ENCODE assay signal across 22 cellular contexts in the genomic region with DNA sequence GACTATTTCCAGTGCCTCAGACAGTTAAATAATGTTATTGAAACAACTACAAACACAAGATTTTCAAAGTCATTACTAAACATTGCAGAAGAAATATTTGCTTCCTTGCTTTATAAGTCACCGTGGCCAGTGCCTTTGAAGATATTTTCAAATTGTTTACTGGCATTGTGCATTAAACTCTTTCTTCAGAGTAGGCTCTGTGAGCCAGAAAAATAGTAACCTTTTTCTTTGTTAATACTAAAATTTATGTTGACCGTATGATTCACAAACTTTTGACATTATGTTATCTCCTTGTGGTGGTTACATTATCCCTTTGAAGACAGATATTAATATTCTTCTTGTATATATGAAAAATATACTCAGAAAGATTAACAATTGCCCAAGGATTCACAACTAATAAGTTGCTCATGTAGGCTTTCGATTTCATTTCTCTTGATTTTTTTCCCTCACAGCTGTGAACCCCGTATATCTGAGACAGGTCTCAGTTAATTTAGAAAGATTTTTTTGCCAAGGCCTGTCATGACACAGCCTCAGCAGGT.
DNase-seq lines count a peak whose midpoint lies in the region; ATAC-seq and TF ChIP-seq lines count a peak whose summit lies in the region.
"Had no signal": no experiment of that assay in that cellular context is flagged by ENCODE, and none has a peak within 500 bp of the region (broad histone marks: within the 10 kb centered on the region; RNA-seq: fewer than 3 reads in every experiment).

No MANE protein-coding gene starts in this region.

- 0 out of 2 replicates have a peak overlapping the region, but pooled peaks have one; percentile 52 for H2BK120ac ChIP-seq in IMR-90 (ENCODE audit: low read depth, low read length)

- WGBS in IMR-90 (ENCODE audit: extremely low coverage in 2 of 2, insufficient read length in 1 of 2), 2 experiments: no CpG with 5 or more reads among the region's 4 CpGs
- 95 to 100% methylated on average over 1 to 4 of the region's 4 CpGs for WGBS in endodermal cell (ENCODE audit: insufficient coverage in 1 of 2, insufficient read length in 1 of 2), 2 experiments

- H3K4me3 ChIP-seq in IMR-90 (ENCODE audit: insufficient read depth, low read depth, low read length) (no peak overlapping the region), RWPE2 (ENCODE audit: severe bottlenecking) (no peak overlapping the region), endodermal cell (ENCODE audit: low read length) (no peak overlapping the region)
- H3K4me3 ChIP-seq: BLaER1 treated with 17β-estradiol and CSF1 and Interleukin-3, amounts not matched to agents 10 nM and 100 nM; left ventricle myocardium inferior; sigmoid colon; transverse colon had no signal

- peak; percentile 21 for DNase-seq in IMR-90
- no peak for DNase-seq in RWPE2 (ENCODE audit: low spot score)
- no peak for DNase-seq in endodermal cell
- DNase-seq in mesothelial cell of epicardium (ENCODE audit: low spot score in 2 of 2, unreplicated experiment in 2 of 2): no peak
- DNase-seq in A172 (ENCODE audit: low spot score): no peak
- no peak for DNase-seq in GM20000 (ENCODE audit: low spot score)
- DNase-seq: activated CD4-positive, alpha-beta memory T cell treated with anti-CD3 and anti-CD28 coated beads, Interleukin-2, amount 10 ng/mL, durations not matched to agents 7 days and 5 days; activated CD4-positive, alpha-beta T cell treated with anti-CD3 and anti-CD28 coated beads for 1 hour; activated naive CD4-positive, alpha-beta T cell treated with anti-CD3 and anti-CD28 coated beads, Interleukin-2, amount 10 ng/mL, durations not matched to agents 7 days and 5 days; amniotic stem cell; left ventricle myocardium inferior; naive thymus-derived CD8-positive, alpha-beta T cell; NCI-H1092; NCI-H1694 treated with DMSO at 0.1 percent for 48 hours; occipital lobe; sigmoid colon; stimulated activated CD4-positive, alpha-beta T cell treated with anti-CD3 and anti-CD28 coated beads, Interleukin-4, amount 100 ng/mL, for 1 hour; T-helper 2 cell; transverse colon had no signal

- peak overlapping the region; percentile 44; the same call in 1 of the 2 replicates for H3K18ac ChIP-seq in IMR-90 (ENCODE audit: low read depth, low read length)

- H3K4me1 Mint-ChIP-seq in endodermal cell (peaks cover 14% of the 10 kb centered on the region), mesothelial cell of epicardium (peaks cover 13% of the 10 kb centered on the region)
- no peaks in the 10 kb centered on the region for H3K4me1 Mint-ChIP-seq in stimulated activated memory B cell treated with anti-CD40 and anti-IgM and Interleukin-4, amounts not matched to agents 10 μg/mL and 1 μg/mL and 100 μg/mL, for 72 hours
- H3K4me1 Mint-ChIP-seq: activated naive CD4-positive, alpha-beta T cell treated with anti-CD3 and anti-CD28 coated beads, Interleukin-2, amount 10 ng/mL, durations not matched to agents 7 days and 5 days; naive thymus-derived CD8-positive, alpha-beta T cell had no signal

- H3K9ac ChIP-seq in IMR-90 (ENCODE audit: low read depth, low read length) (no peak overlapping the region), endodermal cell (ENCODE audit: extremely low read depth, low read length, poor library complexity, severe bottlenecking) (no peak overlapping the region)
- H3K9ac ChIP-seq: BLaER1 treated with 17β-estradiol and CSF1 and Interleukin-3, amounts not matched to agents 10 nM and 100 nM had no signal

- no peak for TF ChIP-seq POLR2A in IMR-90 (IDR thresholded peaks at IDR 0.05; ENCODE audit: low read depth, low read length)

- H3K27me3 ChIP-seq in IMR-90 (ENCODE audit: control insufficient read depth, insufficient read depth, low read length): no peaks in the 10 kb centered on the region
- H3K27me3 ChIP-seq in RWPE2 (ENCODE audit: insufficient read depth, poor library complexity, severe bottlenecking): no peaks in the 10 kb centered on the region
- H3K27me3 ChIP-seq in endodermal cell (ENCODE audit: control insufficient read depth, insufficient read depth, low read length, poor library complexity, severe bottlenecking): no peaks in the 10 kb centered on the region
- H3K27me3 ChIP-seq: BLaER1 treated with 17β-estradiol and CSF1 and Interleukin-3, amounts not matched to agents 10 nM and 100 nM; sigmoid colon; transverse colon had no signal

- H3K56ac ChIP-seq in IMR-90 (ENCODE audit: extremely low read depth, insufficient read depth, low read length): no peak overlapping the region

- TF ChIP-seq CTCF in IMR-90 (conservative IDR thresholded peaks at IDR 0.05; ENCODE audit: low read depth, low read length): no peak
- no peak for TF ChIP-seq CTCF in RWPE2 (IDR thresholded peaks at IDR 0.05; ENCODE audit: poor library complexity, severe bottlenecking)
- no peak for TF ChIP-seq CTCF in endodermal cell (conservative IDR thresholded peaks at IDR 0.05)
- no peak for TF ChIP-seq CTCF in mesothelial cell of epicardium (IDR thresholded peaks at IDR 0.05; ENCODE audit: unreplicated experiment)
- TF ChIP-seq CTCF in GM20000 (IDR thresholded peaks at IDR 0.05; ENCODE audit: extremely low read depth, missing control alignments): no peak

- no peak overlapping the region for H4K91ac ChIP-seq in IMR-90 (ENCODE audit: insufficient read depth, low read depth, low read length)

- H3K9me3 ChIP-seq in IMR-90 (ENCODE audit: control insufficient read depth, insufficient read depth, low read length): no peaks in the 10 kb centered on the region
- H3K9me3 ChIP-seq in RWPE2 (ENCODE audit: severe bottlenecking): no peaks in the 10 kb centered on the region
- peaks cover 37% of the 10 kb centered on the region for H3K9me3 ChIP-seq in endodermal cell (ENCODE audit: control insufficient read depth, low read length)
- H3K9me3 ChIP-seq: transverse colon had no signal

- H3K4me2 ChIP-seq in IMR-90 (ENCODE audit: low read depth, low read length): peak overlapping the region; percentile 38; the same call in 1 of the 2 replicates
- H3K4me2 ChIP-seq: BLaER1 treated with 17β-estradiol and CSF1 and Interleukin-3, amounts not matched to agents 10 nM and 100 nM had no signal

- H3K36me3 Mint-ChIP-seq in endodermal cell (ENCODE audit: low read depth) (peaks cover 1% of the 10 kb centered on the region), mesothelial cell of epicardium (peaks cover 11% of the 10 kb centered on the region)
- peaks cover 23% of the 10 kb centered on the region for H3K36me3 Mint-ChIP-seq in stimulated activated memory B cell treated with anti-CD40 and anti-IgM and Interleukin-4, amounts not matched to agents 10 μg/mL and 1 μg/mL and 100 μg/mL, for 72 hours

- no peak for TF ChIP-seq RAD21 in IMR-90 (IDR thresholded peaks at IDR 0.05; ENCODE audit: low read length)

- peak overlapping the region; percentile 71; the same call in 1 of the 2 replicates for H4K5ac ChIP-seq in IMR-90 (ENCODE audit: low read depth, low read length)

- in situ Hi-C loops in IMR-90 (cut with MboI; ENCODE audit: low sequenced_read_pairs): no loop called here

- H3K4me3 Mint-ChIP-seq in endodermal cell (no peak overlapping the region), mesothelial cell of epicardium (no peak overlapping the region)
- H3K4me3 Mint-ChIP-seq in stimulated activated memory B cell treated with anti-CD40 and anti-IgM and Interleukin-4, amounts not matched to agents 10 μg/mL and 1 μg/mL and 100 μg/mL, for 72 hours: no peak overlapping the region
- H3K4me3 Mint-ChIP-seq: activated CD4-positive, alpha-beta memory T cell treated with anti-CD3 and anti-CD28 coated beads, Interleukin-2, amount 10 ng/mL, durations not matched to agents 7 days and 5 days; activated naive CD4-positive, alpha-beta T cell treated with anti-CD3 and anti-CD28 coated beads, Interleukin-2, amount 10 ng/mL, durations not matched to agents 7 days and 5 days; naive thymus-derived CD8-positive, alpha-beta T cell had no signal

- no peak overlapping the region for H3K27ac ChIP-seq in IMR-90 (ENCODE audit: insufficient read depth, low read length)
- peak overlapping the region; percentile 85 for H3K27ac ChIP-seq in RWPE2 (ENCODE audit: poor library complexity, severe bottlenecking)
- H3K27ac ChIP-seq in endodermal cell (ENCODE audit: low read depth, low read length): no peak overlapping the region
- H3K27ac ChIP-seq: BLaER1 treated with 17β-estradiol and CSF1 and Interleukin-3, amounts not matched to agents 10 nM and 100 nM; left ventricle myocardium inferior; sigmoid colon; transverse colon had no signal

- CTCF ChIA-PET in IMR-90 (lab: Yijun Ruan, JAX): no interaction called here

- H3K27ac Mint-ChIP-seq in endodermal cell (peak overlapping the region; percentile 19), mesothelial cell of epicardium (peak overlapping the region; percentile 50)
- H3K27ac Mint-ChIP-seq in stimulated activated memory B cell treated with anti-CD40 and anti-IgM and Interleukin-4, amounts not matched to agents 10 μg/mL and 1 μg/mL and 100 μg/mL, for 72 hours: no peak overlapping the region
- H3K27ac Mint-ChIP-seq: activated CD4-positive, alpha-beta memory T cell treated with anti-CD3 and anti-CD28 coated beads, Interleukin-2, amount 10 ng/mL, durations not matched to agents 7 days and 5 days; activated naive CD4-positive, alpha-beta T cell treated with anti-CD3 and anti-CD28 coated beads, Interleukin-2, amount 10 ng/mL, durations not matched to agents 7 days and 5 days; naive thymus-derived CD8-positive, alpha-beta T cell had no signal

- dilution Hi-C loops in IMR-90 (cut with HindIII; ENCODE audit: low sequenced_read_pairs, unreplicated experiment): no loop called here

- no peak overlapping the region for H3K14ac ChIP-seq in IMR-90 (replicated peaks; ENCODE audit: low read depth, low read length)

- no peak overlapping the region for H2BK20ac ChIP-seq in IMR-90 (ENCODE audit: low read depth, low read length)

- H4K8ac ChIP-seq in IMR-90 (ENCODE audit: low read depth in 2 of 2, low read length in 2 of 2): peak overlapping the region in 1 of 2 experiments; percentile 19; a peak in 1 of 4 replicates

- ATAC-seq in IMR-90 (ENCODE audit: low read depth) (no peak; the same call in 1 of the 2 replicates), RWPE2 (ENCODE audit: low read depth) (no peak)
- ATAC-seq in stimulated activated memory B cell treated with anti-CD40 and anti-IgM and Interleukin-4, amounts not matched to agents 10 μg/mL and 1 μg/mL and 100 μg/mL, for 72 hours: no peak
- ATAC-seq: naive thymus-derived CD8-positive, alpha-beta T cell; Right ventricle myocardium inferior had no signal

- 0 out of 2 replicates have a peak overlapping the region, but pooled peaks have one; percentile 54 for H3K4ac ChIP-seq in IMR-90 (ENCODE audit: low read depth, low read length)

- no peak overlapping the region; the same call in 1 of the 2 replicates for H2AK5ac ChIP-seq in IMR-90 (ENCODE audit: low read depth, low read length)

- H2BK15ac ChIP-seq in IMR-90 (ENCODE audit: low read depth, low read length): 0 out of 3 replicates have a peak overlapping the region, but pooled peaks have one; percentile 6

- no peak overlapping the region for H2AK9ac ChIP-seq in IMR-90 (replicated peaks; ENCODE audit: low read depth, low read length, poor library complexity)

- no TSS peak for BruUV-seq in IMR-90 (replicated peaks; lab: Mats Ljungman, UMichigan)

- no peak overlapping the region for H3K23ac ChIP-seq in IMR-90 (ENCODE audit: low read depth, low read length)

- H3K9me3 Mint-ChIP-seq in endodermal cell (peaks cover 25% of the 10 kb centered on the region), mesothelial cell of epicardium (peaks cover 35% of the 10 kb centered on the region)
- peaks cover 16% of the 10 kb centered on the region for H3K9me3 Mint-ChIP-seq in stimulated activated memory B cell treated with anti-CD40 and anti-IgM and Interleukin-4, amounts not matched to agents 10 μg/mL and 1 μg/mL and 100 μg/mL, for 72 hours

- peaks cover 2% of the 10 kb centered on the region; the same call in 1 of the 2 replicates for H3K9me1 ChIP-seq in IMR-90 (ENCODE audit: insufficient read depth, low read length)

- H3K4me1 ChIP-seq in IMR-90 (ENCODE audit: control insufficient read depth, insufficient read depth, low read length): peaks cover 4% of the 10 kb centered on the region; the same call in 1 of the 2 replicates
- H3K4me1 ChIP-seq in RWPE2 (ENCODE audit: insufficient read depth, poor library complexity, severe bottlenecking): peaks cover 30% of the 10 kb centered on the region
- H3K4me1 ChIP-seq in endodermal cell (ENCODE audit: control insufficient read depth, insufficient read depth, low read length): no peaks in the 10 kb centered on the region
- H3K4me1 ChIP-seq: left ventricle myocardium inferior, sigmoid colon, transverse colon had no signal

- H3K27me3 Mint-ChIP-seq in endodermal cell (ENCODE audit: insufficient read depth): no peaks in the 10 kb centered on the region
- H3K27me3 Mint-ChIP-seq in mesothelial cell of epicardium (ENCODE audit: low read depth): no peaks in the 10 kb centered on the region
- no peaks in the 10 kb centered on the region for H3K27me3 Mint-ChIP-seq in stimulated activated memory B cell treated with anti-CD40 and anti-IgM and Interleukin-4, amounts not matched to agents 10 μg/mL and 1 μg/mL and 100 μg/mL, for 72 hours
- H3K27me3 Mint-ChIP-seq: activated CD4-positive, alpha-beta memory T cell treated with anti-CD3 and anti-CD28 coated beads, Interleukin-2, amount 10 ng/mL, durations not matched to agents 7 days and 5 days; activated naive CD4-positive, alpha-beta T cell treated with anti-CD3 and anti-CD28 coated beads, Interleukin-2, amount 10 ng/mL, durations not matched to agents 7 days and 5 days; naive thymus-derived CD8-positive, alpha-beta T cell had no signal

- no peaks in the 10 kb centered on the region for H3K36me3 ChIP-seq in IMR-90 (ENCODE audit: control insufficient read depth, insufficient read depth, low read length)
- no peaks in the 10 kb centered on the region for H3K36me3 ChIP-seq in RWPE2 (ENCODE audit: low read depth)
- H3K36me3 ChIP-seq in endodermal cell (ENCODE audit: control insufficient read depth, insufficient read depth, low read length): no peaks in the 10 kb centered on the region
- H3K36me3 ChIP-seq: left ventricle myocardium inferior, sigmoid colon, transverse colon had no signal

- intact Hi-C loops in IMR-90 (cut with micrococcal nuclease): loop anchor here (1.0 to 5.0 kb wide), 2 partner anchors 121 to 137 kb away; no protein-coding TSS in a partner anchor

- H4K20me1 ChIP-seq in IMR-90 (ENCODE audit: insufficient read depth, low read length): no peaks in the 10 kb centered on the region
- H4K20me1 ChIP-seq: BLaER1 treated with 17β-estradiol and CSF1 and Interleukin-3, amounts not matched to agents 10 nM and 100 nM had no signal

- no peaks in the 10 kb centered on the region; a peak in 1 of 4 replicates for H3K79me1 ChIP-seq in IMR-90 (ENCODE audit: low read depth in 1 of 2, low read length in 2 of 2)

- POLR2A ChIA-PET in IMR-90 (lab: Charles Lee; ENCODE audit: unreplicated experiment): no interaction called here

- H2AFZ ChIP-seq in IMR-90 (replicated peaks; ENCODE audit: low read length, poor library complexity): no peak overlapping the region

- peak overlapping the region; percentile 72 for H2BK5ac ChIP-seq in IMR-90 (ENCODE audit: low read depth, low read length, poor library complexity, severe bottlenecking)
